In genomic region chr4:165369522-165369921, GRCh38 we compare ENCODE assay signal across 21 cellular contexts. TPM values are rescaled to one million over a fixed set of nuclear protein-coding genes. Genes with fewer than 3 reads are reported as not detected.
DNase-seq lines count a peak whose midpoint lies in the region; FAIRE-seq and TF ChIP-seq lines count a peak whose summit lies in the region.
"Had no signal": no experiment of that assay in that cellular context is flagged by ENCODE, and none has a peak within 500 bp of the region (broad histone marks: within the 10 kb centered on the region; RNA-seq: fewer than 3 reads in every experiment).

No MANE protein-coding gene starts in this region.

- no peak overlapping the region for H3K4me2 ChIP-seq in OCI-LY7 (ENCODE audit: low read length)

- H3K36me3 ChIP-seq in HEK293 (ENCODE audit: control insufficient read depth in 2 of 2, insufficient read depth in 1 of 2, low read length in 2 of 2) (no peaks in the 10 kb centered on the region), bronchial epithelial cell (ENCODE audit: control insufficient read depth, insufficient read depth, low read length) (no peaks in the 10 kb centered on the region), liver (ENCODE audit: control insufficient read depth in 4 of 4, insufficient read depth in 3 of 4, low read depth in 1 of 4, low read length in 3 of 4) (no peaks in the 10 kb centered on the region), OCI-LY7 (ENCODE audit: insufficient read depth, low read length) (no peaks in the 10 kb centered on the region)
- H3K36me3 ChIP-seq: neutrophil, stomach had no signal

- H3K4me1 ChIP-seq in HEK293 (ENCODE audit: control insufficient read depth, insufficient read depth, low read length) (peaks cover 2% of the 10 kb centered on the region; the same call in 1 of the 2 replicates), liver (ENCODE audit: control insufficient read depth in 4 of 4, insufficient read depth in 4 of 4, low read length in 3 of 4) (peaks cover 0 to 4% (median 0%) of the 10 kb centered on the region in 4 donors), OCI-LY7 (ENCODE audit: insufficient read depth, low read length, poor library complexity, severe bottlenecking) (no peaks in the 10 kb centered on the region)
- H3K4me1 ChIP-seq: stomach had no signal

- no peaks in the 10 kb centered on the region for H3K27me3 ChIP-seq in bronchial epithelial cell (ENCODE audit: control insufficient read depth, insufficient read depth, low read length)
- no peaks in the 10 kb centered on the region for H3K27me3 ChIP-seq in liver (ENCODE audit: control insufficient read depth in 4 of 4, insufficient read depth in 4 of 4, low read length in 3 of 4)
- H3K27me3 ChIP-seq: neutrophil, stomach had no signal

- H3K4me3 ChIP-seq in HEK293 (ENCODE audit: low read depth, low read length) (no peak overlapping the region), bronchial epithelial cell (ENCODE audit: low read depth, low read length) (no peak overlapping the region), liver (ENCODE audit: low read depth in 1 of 3, low read length in 3 of 3) (no peak overlapping the region), OCI-LY7 (ENCODE audit: low read depth, low read length, poor library complexity, severe bottlenecking) (no peak overlapping the region)
- H3K4me3 ChIP-seq: stomach had no signal

- CTCF ChIA-PET in HEK293 (lab: Yijun Ruan, JAX), result no interaction called here
- CTCF ChIA-PET in OCI-LY7 (lab: Charles Lee; ENCODE audit: unreplicated experiment), result no interaction called here

- TF ChIP-seq CTCF in HEK293 (tag by site-specific recombination; IDR thresholded peaks at IDR 0.05) (no peak), bronchial epithelial cell (IDR thresholded peaks at IDR 0.05; ENCODE audit: insufficient read depth, low read length, severe bottlenecking) (no peak), liver (IDR thresholded peaks at IDR 0.05; ENCODE audit: low read depth, low read length, missing input control) (no peak), OCI-LY7 (conservative IDR thresholded peaks at IDR 0.05; ENCODE audit: low read length) (no peak)

- H2AFZ ChIP-seq in OCI-LY7 (ENCODE audit: low read length), result no peak overlapping the region

- FAIRE-seq in bronchial epithelial cell (lab: Jason Lieb, UNC), result no peak
- FAIRE-seq: RCC 7860, TTC549 had no signal

- intact Hi-C loops in OCI-LY7 (cut with micrococcal nuclease; ENCODE audit: unreplicated experiment), result no loop called here

- H3K27ac ChIP-seq in HEK293 (ENCODE audit: extremely low read depth, low read depth, low read length) (no peak overlapping the region), liver (ENCODE audit: low read depth in 1 of 2, low read length in 2 of 2) (peak overlapping the region in 1 of 2 donors; percentile 50), OCI-LY7 (ENCODE audit: low read depth, low read length, poor library complexity, severe bottlenecking) (no peak overlapping the region)
- H3K27ac ChIP-seq: neutrophil, stomach had no signal

- POLR2A ChIA-PET in HEK293 (lab: Yijun Ruan, JAX), result no interaction called here
- POLR2A ChIA-PET in OCI-LY7 (lab: Charles Lee), result no interaction called here

- 27% methylated on average over 5 of the region's 5 CpGs for WGBS in liver

- no peaks in the 10 kb centered on the region for H3K9me2 ChIP-seq in OCI-LY7 (ENCODE audit: insufficient read depth, low read length)

- DNase-seq in NOMO-1 treated with dmso at 0.1 percent for 144 hours (lab: John Stamatoyannopoulos, UW; ENCODE audit: unreplicated experiment) (peak; percentile 24), bronchial epithelial cell (ENCODE audit: low read depth) (peak; percentile 83), anterior cingulate cortex (lab: John Stamatoyannopoulos, UW) (no peak), germinal center (ENCODE audit: low spot score) (no peak), NCI-H1105 (lab: John Stamatoyannopoulos, UW) (no peak), OCI-LY7 (ENCODE audit: low spot score) (no peak)
- DNase-seq: activated CD4-positive, alpha-beta T cell treated with anti-CD3 and anti-CD28 coated beads, Interleukin-2, amount 10 ng/mL, durations not matched to agents 24 days and 14 days; activated CD8-positive, alpha-beta memory T cell treated with anti-CD3 and anti-CD28 coated beads, Interleukin-2, amount 50 U/mL, for 48 hours; activated gamma-delta T cell treated with Interleukin-2 at 50 U/mL for 16 hours; CD8-positive, alpha-beta memory T cell; cortex of kidney; DMS79; left ventricle myocardium superior; NCI-H748 treated with DMSO at 0.1 percent for 48 hours; stimulated activated CD4-positive, alpha-beta T cell treated with anti-CD3 and anti-CD28 coated beads, Interleukin-2, amount 100 ng/mL, for 24 hours; stomach had no signal

- no peak overlapping the region for H3K9ac ChIP-seq in liver (ENCODE audit: low read depth in 1 of 2, low read length in 2 of 2)

- no peaks in the 10 kb centered on the region for H3K79me2 ChIP-seq in OCI-LY7 (ENCODE audit: insufficient read depth, low read depth, low read length)

- no peaks in the 10 kb centered on the region for H4K20me1 ChIP-seq in OCI-LY7 (ENCODE audit: insufficient read depth, low read length)

- peak in 1 of 2 donors; percentile 26 for TF ChIP-seq RAD21 in liver (IDR thresholded peaks at IDR 0.05)

- H3K9me3 ChIP-seq in HEK293 (ENCODE audit: control insufficient read depth, insufficient read depth, low read depth, low read length) (no peaks in the 10 kb centered on the region), liver (ENCODE audit: control insufficient read depth in 4 of 4, low read length in 3 of 4) (no peaks in the 10 kb centered on the region), OCI-LY7 (ENCODE audit: low read length) (no peaks in the 10 kb centered on the region)
- H3K9me3 ChIP-seq: neutrophil had no signal

- BruUV-seq in OCI-LY7 (replicated peaks; lab: Mats Ljungman, UMichigan), result no TSS peak

TF ChIP-seq in HEK293, 187 proteins besides CTCF, POLR2A, EP300 and RAD21:
- no peak for TF ChIP-seq ZNF16 (tag by site-specific recombination; IDR thresholded peaks at IDR 0.05; ENCODE audit: low read depth)
- peak; percentile 59; the same call in 1 of the 2 replicates for TF ChIP-seq REST (tag by site-specific recombination; IDR thresholded peaks at IDR 0.05)

TF ChIP-seq in liver, 16 proteins besides CTCF, POLR2A, EP300 and RAD21 (continues in another document):
- peak; percentile 53 to 90 for TF ChIP-seq JUND (IDR thresholded peaks at IDR 0.05)
- peak; percentile 37 for TF ChIP-seq ATF3 (IDR thresholded peaks at IDR 0.05)
- TF ChIP-seq GABPA (IDR thresholded peaks at IDR 0.05 in 1 of 2, conservative IDR thresholded peaks at IDR 0.05 in 1 of 2), result peak in 1 of 2 donors; percentile 33
- TF ChIP-seq NR2F2 (IDR thresholded peaks at IDR 0.05), result peak; percentile 22
- TF ChIP-seq FOXA1 (IDR thresholded peaks at IDR 0.05), result no peak
- peak; percentile 66 for TF ChIP-seq MAX (IDR thresholded peaks at IDR 0.05)
- TF ChIP-seq SP1 (IDR thresholded peaks at IDR 0.05), result peak; percentile 52
- peak; percentile 79 for TF ChIP-seq REST (IDR thresholded peaks at IDR 0.05)
- no peak for TF ChIP-seq TAF1 (conservative IDR thresholded peaks at IDR 0.05)
- TF ChIP-seq HNF4A (conservative IDR thresholded peaks at IDR 0.05), result peak; percentile 76 to 89
- TF ChIP-seq EGR1 (IDR thresholded peaks at IDR 0.05; ENCODE audit: low read depth in 2 of 2), result peak in 1 of 2 donors; percentile 29
- peak; percentile 50 for TF ChIP-seq FOXA2 (IDR thresholded peaks at IDR 0.05)

RNA-seq across cellular contexts. Expression of gene CPE, which starts 9.3 kb away (rescaled TPM):
- 24.0 and 48.3 TPM in 2 replicates for total RNA-seq in bronchial epithelial cell
- 1 to 10 TPM; 3.6 to 5.6 TPM for total RNA-seq in liver
- 1 to 10 TPM; 3.0 to 5.4 TPM for polyA plus RNA-seq in liver
- not detected in 2 replicates for total RNA-seq in OCI-LY7 (2014; rRNA removed; shearing (Covaris generic))
- not detected in 2 replicates for total RNA-seq in OCI-LY7 (2022)
- total RNA-seq: activated CD4-positive, alpha-beta T cell treated with anti-CD3 and anti-CD28 coated beads, Interleukin-2, amount 10 ng/mL, durations not matched to agents 24 days and 14 days; CD8-positive, alpha-beta memory T cell had no signal
- polyA plus RNA-seq: CD8-positive, alpha-beta memory T cell had no signal

RNA-seq across cellular contexts. Expression of gene MSMO1, which starts 42.1 kb away (rescaled TPM):
- 187 and 206 TPM in 2 replicates for total RNA-seq in bronchial epithelial cell
- total RNA-seq in liver, result 100 to 1,000 TPM; 448 to 721 TPM
- 100 to 1,000 TPM; 153 to 204 TPM for polyA plus RNA-seq in liver
- total RNA-seq in OCI-LY7 (2014; rRNA removed; shearing (Covaris generic)), result 36.3 and 41.6 TPM in 2 replicates
- 88.0 and 91.5 TPM in 2 replicates for total RNA-seq in OCI-LY7 (2022)

Comparison
In these comparisons a context has a peak if more than half of its experiments do, and no peak if none do; other contexts are left out.
1. DNase-seq: peak in NOMO-1 treated with dmso at 0.1 percent for 144 hours (single experiment) and bronchial epithelial cell (single experiment); none in anterior cingulate cortex (0 of 58), germinal center (single experiment), NCI-H1105 (single experiment) and OCI-LY7 (single experiment).
2. RNA of gene CPE, which starts 9.3 kb away (total RNA-seq): 24.0 to 48.3 TPM in bronchial epithelial cell and 3.6 to 5.6 TPM in liver; not detected in OCI-LY7; every median in the first group is over 4 times any median in the second.